Comparison of ENCODE assay signal across 8 cellular contexts in genomic region chr5:77029376-77029885, GRCh38. TPM values are rescaled to one million over a fixed set of nuclear protein-coding genes. Genes with fewer than 3 reads are reported as not detected.
DNase-seq lines count a peak whose midpoint lies in the region; ATAC-seq, FAIRE-seq and TF ChIP-seq lines count a peak whose summit lies in the region.

No MANE protein-coding gene starts in this region.

- intact Hi-C loops in A673 (cut with micrococcal nuclease; ENCODE audit: unreplicated experiment), result no loop called here

- peak overlapping the region; percentile 91 to 97 for H3K4me3 Mint-ChIP-seq in activated T-cell treated with anti-CD3 and anti-CD28 coated beads, Interleukin-2, amount 50 U/mL, for 72 hours

- BruUV-seq in A673 (replicated peaks; lab: Mats Ljungman, UMichigan), result no TSS peak

- peaks cover 7 to 28% (median 15%) of the 10 kb centered on the region in 4 donors for H3K4me1 ChIP-seq in liver (ENCODE audit: control insufficient read depth in 4 of 4, insufficient read depth in 4 of 4, low read length in 3 of 4)
- H3K4me1 ChIP-seq in A673 (ENCODE audit: insufficient read depth, low read length, poor library complexity, severe bottlenecking), result peaks cover 11% of the 10 kb centered on the region

- no peak overlapping the region for H3K9ac ChIP-seq in liver (ENCODE audit: low read depth in 1 of 2, low read length in 2 of 2)

- no peak for TF ChIP-seq CTCF in liver (IDR thresholded peaks at IDR 0.05; ENCODE audit: low read depth, low read length, missing input control)
- TF ChIP-seq CTCF in A673 (conservative IDR thresholded peaks at IDR 0.05; ENCODE audit: low read depth, low read length), result no peak

- H3K27ac ChIP-seq in liver (ENCODE audit: low read depth in 1 of 2, low read length in 2 of 2) (peak overlapping the region; percentile 79 to 92), temporal lobe (ENCODE audit: low read depth, low read length) (peak overlapping the region; percentile 93), A673 (ENCODE audit: low read depth, low read length, poor library complexity, severe bottlenecking) (no peak overlapping the region)

- POLR2A ChIA-PET in A673 (lab: Charles Lee; ENCODE audit: low non-redundant PET), result no interaction called here

- H3K27me3 ChIP-seq in liver (ENCODE audit: control insufficient read depth in 4 of 4, insufficient read depth in 4 of 4, low read length in 3 of 4) (no peaks in the 10 kb centered on the region), A673 (replicated peaks; ENCODE audit: insufficient read depth, low read depth, low read length, poor library complexity) (no peaks in the 10 kb centered on the region)

- peaks cover 29% of the 10 kb centered on the region for H3K4me1 Mint-ChIP-seq in activated T-cell treated with anti-CD3 and anti-CD28 coated beads, Interleukin-2, amount 50 U/mL, for 72 hours (ENCODE audit: low read depth)

- H3K27ac Mint-ChIP-seq in activated T-cell treated with anti-CD3 and anti-CD28 coated beads, Interleukin-2, amount 50 U/mL, for 72 hours, result no peak overlapping the region
- peak overlapping the region; percentile 93 to 99 for H3K27ac Mint-ChIP-seq in activated naive CD4-positive, alpha-beta T cell treated with anti-CD3 and anti-CD28 coated beads, Interleukin-2, amount 50 U/mL, for 72 hours

- CTCF ChIA-PET in A673 (lab: Charles Lee), result no interaction called here

- peaks cover 7 to 11% of the 10 kb centered on the region in 2 donors for H3K9me3 Mint-ChIP-seq in activated T-cell treated with anti-CD3 and anti-CD28 coated beads, Interleukin-2, amount 50 U/mL, for 72 hours
- H3K9me3 Mint-ChIP-seq in activated naive CD4-positive, alpha-beta T cell treated with anti-CD3 and anti-CD28 coated beads, Interleukin-2, amount 50 U/mL, for 72 hours, result peaks cover 19 to 21% of the 10 kb centered on the region in 2 donors

- DNase-seq in activated T-cell treated with anti-CD3 and anti-CD28 coated beads, Interleukin-2, amount 50 U/mL, for 72 hours, result no peak
- DNase-seq in activated T-cell treated with anti-CD3 and anti-CD28 coated beads, Interleukin-2, amount 50 U/mL, for 1 hour, result no peak
- no peak for DNase-seq in activated naive CD4-positive, alpha-beta T cell treated with anti-CD3 and anti-CD28 coated beads, Interleukin-2, amount 50 U/mL, for 72 hours (ENCODE audit: low spot score in 2 of 2)
- no peak for DNase-seq in A673 (ENCODE audit: low spot score)
- no peak for DNase-seq in GDM1 (lab: John Stamatoyannopoulos, UW)
- no peak for DNase-seq in HTR-8/SVneo (ENCODE audit: insufficient read length, low spot score)

- peaks cover 17 to 20% of the 10 kb centered on the region in 2 donors for H3K36me3 Mint-ChIP-seq in activated T-cell treated with anti-CD3 and anti-CD28 coated beads, Interleukin-2, amount 50 U/mL, for 72 hours (ENCODE audit: insufficient read depth in 2 of 2)
- H3K36me3 Mint-ChIP-seq in activated naive CD4-positive, alpha-beta T cell treated with anti-CD3 and anti-CD28 coated beads, Interleukin-2, amount 50 U/mL, for 72 hours, result peaks cover 26 to 38% of the 10 kb centered on the region in 2 donors

- H3K27me3 Mint-ChIP-seq in activated T-cell treated with anti-CD3 and anti-CD28 coated beads, Interleukin-2, amount 50 U/mL, for 72 hours (ENCODE audit: low read depth), result no peaks in the 10 kb centered on the region

- peak overlapping the region in 1 of 3 donors; percentile 96 for H3K4me3 ChIP-seq in liver (ENCODE audit: low read depth in 1 of 3, low read length in 3 of 3)
- no peak overlapping the region for H3K4me3 ChIP-seq in A673 (ENCODE audit: low read depth, low read length, poor library complexity, severe bottlenecking)

- 97% methylated on average over 2 of the region's 2 CpGs for WGBS in liver

- H3K36me3 ChIP-seq in liver (ENCODE audit: control insufficient read depth in 4 of 4, insufficient read depth in 3 of 4, low read depth in 1 of 4, low read length in 3 of 4), result peaks cover 0 to under 1% (median 0%) of the 10 kb centered on the region in 4 donors
- H3K36me3 ChIP-seq in A673 (ENCODE audit: insufficient read depth, low read length, poor library complexity, severe bottlenecking), result peaks cover 7% of the 10 kb centered on the region

- TF ChIP-seq RAD21 in liver (IDR thresholded peaks at IDR 0.05), result no peak

- no peak for ATAC-seq in activated T-cell treated with anti-CD3 and anti-CD28 coated beads, Interleukin-2, amount 50 U/mL, for 72 hours (replicated peaks in 1 of 2)
- no peak for ATAC-seq in activated naive CD4-positive, alpha-beta T cell treated with anti-CD3 and anti-CD28 coated beads, Interleukin-2, amount 50 U/mL, for 72 hours

- FAIRE-seq in HTR-8/SVneo (lab: Jason Lieb, UNC), result no peak

- no peaks in the 10 kb centered on the region for H3K9me3 ChIP-seq in liver (ENCODE audit: control insufficient read depth in 4 of 4, low read length in 3 of 4)
- peaks cover 16% of the 10 kb centered on the region for H3K9me3 ChIP-seq in A673 (ENCODE audit: low read depth, low read length, poor library complexity, severe bottlenecking)

TF ChIP-seq in liver, 16 proteins besides CTCF, POLR2A, EP300 and RAD21:
- TF ChIP-seq EGR1 (IDR thresholded peaks at IDR 0.05; ENCODE audit: low read depth in 2 of 2), result no peak
- TF ChIP-seq HNF4A (conservative IDR thresholded peaks at IDR 0.05), result no peak
- no peak for TF ChIP-seq ATF3 (IDR thresholded peaks at IDR 0.05)
- TF ChIP-seq YY1 (IDR thresholded peaks at IDR 0.05), result no peak

RNA-seq across cellular contexts. Expression of gene AGGF1, which starts 0.8 kb away (rescaled TPM):
- 10 to 100 TPM; 19.1 to 22.8 TPM for total RNA-seq in activated T-cell treated with anti-CD3 and anti-CD28 coated beads, Interleukin-2, amount 50 U/mL, for 72 hours
- total RNA-seq in activated naive CD4-positive, alpha-beta T cell treated with anti-CD3 and anti-CD28 coated beads, Interleukin-2, amount 50 U/mL, for 72 hours, result 10 to 100 TPM; 19.6 to 25.6 TPM
- 10 to 100 TPM; 14.6 to 16.7 TPM for total RNA-seq in liver
- 10 to 100 TPM in 1 of 2 donors, 1 to 10 TPM in 1; 7.2 to 15.6 TPM for polyA plus RNA-seq in liver
- 29.5 TPM for total RNA-seq in temporal lobe
- 20.9 and 23.2 TPM in 2 replicates for total RNA-seq in A673 (2021)

RNA-seq across cellular contexts. Expression of gene ZBED3, which starts 57.7 kb away (rescaled TPM):
- 10 to 100 TPM in 1 of 2 donors, 1 to 10 TPM in 1; 8.7 to 11.4 TPM for total RNA-seq in activated T-cell treated with anti-CD3 and anti-CD28 coated beads, Interleukin-2, amount 50 U/mL, for 72 hours
- 1 to 10 TPM in 1 of 2 donors, under 1 TPM in 1; 0.20 to 2.0 TPM for total RNA-seq in activated naive CD4-positive, alpha-beta T cell treated with anti-CD3 and anti-CD28 coated beads, Interleukin-2, amount 50 U/mL, for 72 hours
- total RNA-seq in liver (1 to 10 TPM; 2.1 to 2.8 TPM), temporal lobe (3.2 TPM), A673 (2021) (9.9 and 10.4 TPM in 2 replicates)
- polyA plus RNA-seq in liver, result 1 to 10 TPM; 5.2 TPM
